In genomic region chr9:41074356-41074942, GRCh38 we compare ENCODE assay signal across 10 cellular contexts. TPM values are rescaled to one million over a fixed set of nuclear protein-coding genes. Genes with fewer than 3 reads are reported as not detected.
DNase-seq lines count a peak whose midpoint lies in the region; ATAC-seq lines count a peak whose summit lies in the region.
"Not testable (repeated sequence)": the region's sequence is repeated elsewhere in the genome, so short reads cannot be mapped to it uniquely, and the experiment has no call there.
"Had no signal": no experiment of that assay in that cellular context is flagged by ENCODE, and none has a peak within 500 bp of the region (broad histone marks: within the 10 kb centered on the region; RNA-seq: fewer than 3 reads in every experiment).

No MANE protein-coding gene starts in this region.

- 4 to 5% methylated on average over 63 of the region's 63 CpGs for WGBS in esophagus, 2 donors

- H3K4me3 ChIP-seq in ACC112 (ENCODE audit: low read depth, low read length) (peak overlapping the region; percentile 86), MG63 (peak overlapping the region; percentile 93), esophagus (ENCODE audit: low read depth in 1 of 2, low read length in 2 of 2) (peak overlapping the region; percentile 53 to 56)

- H3K4me1 Mint-ChIP-seq in activated T-helper 1 cell treated with anti-CD3 and anti-CD28 coated beads, Interleukin-12 subunit alpha, Interleukin-12 subunit beta, Interleukin-2, Interleukin-4 antibody, amounts not matched to agents 30 ng/mL and 10 ng/mL and 1 ng/mL, durations not matched to agents 14 hours and 24 hours and 36 hours (ENCODE audit: low read depth) = not testable (repeated sequence)

- peak overlapping the region; percentile 55 for H3K27ac ChIP-seq in ACC112 (ENCODE audit: low read depth, low read length)
- H3K27ac ChIP-seq in esophagus (ENCODE audit: low read depth in 2 of 2, low read length in 1 of 2) = not testable (repeated sequence)

- peaks cover 38% of the 10 kb centered on the region for H3K27me3 Mint-ChIP-seq in activated T-helper 1 cell treated with anti-CD3 and anti-CD28 coated beads, Interleukin-12 subunit alpha, Interleukin-12 subunit beta, Interleukin-2, Interleukin-4 antibody, amounts not matched to agents 30 ng/mL and 10 ng/mL and 1 ng/mL, durations not matched to agents 14 hours and 24 hours and 36 hours (ENCODE audit: insufficient read depth)

- H3K9me3 Mint-ChIP-seq in activated T-helper 1 cell treated with anti-CD3 and anti-CD28 coated beads, Interleukin-12 subunit alpha, Interleukin-12 subunit beta, Interleukin-2, Interleukin-4 antibody, amounts not matched to agents 30 ng/mL and 10 ng/mL and 1 ng/mL, durations not matched to agents 14 hours and 24 hours and 36 hours = not testable (repeated sequence)

- not testable (repeated sequence) for H3K27me3 ChIP-seq in ACC112 (ENCODE audit: insufficient read depth, low read length); MG63; esophagus (ENCODE audit: control insufficient read depth in 1 of 2, insufficient read depth in 2 of 2, low read length in 2 of 2)

- peak overlapping the region; percentile 57 for H2AFZ ChIP-seq in ACC112 (ENCODE audit: low read length, unreplicated experiment)

- H3K9me3 ChIP-seq in MG63; esophagus (ENCODE audit: control insufficient read depth in 2 of 2, insufficient read depth in 1 of 2, low read depth in 1 of 2, low read length in 1 of 2): not testable (repeated sequence)

- intact Hi-C loops in activated T-helper 1 cell treated with anti-CD3 and anti-CD28 coated beads, Interleukin-12 subunit alpha, Interleukin-12 subunit beta, Interleukin-2, Interleukin-4 antibody, amounts not matched to agents 30 ng/mL and 10 ng/mL and 1 ng/mL, durations not matched to agents 14 hours and 24 hours and 36 hours (cut with micrococcal nuclease); sciatic nerve (cut with DNase I): not testable (repeated sequence)

- not testable (repeated sequence) for H3K36me3 Mint-ChIP-seq in activated T-helper 1 cell treated with anti-CD3 and anti-CD28 coated beads, Interleukin-12 subunit alpha, Interleukin-12 subunit beta, Interleukin-2, Interleukin-4 antibody, amounts not matched to agents 30 ng/mL and 10 ng/mL and 1 ng/mL, durations not matched to agents 14 hours and 24 hours and 36 hours (ENCODE audit: low read depth)

- peak overlapping the region; percentile 70 for H3K4me3 Mint-ChIP-seq in activated T-helper 1 cell treated with anti-CD3 and anti-CD28 coated beads, Interleukin-12 subunit alpha, Interleukin-12 subunit beta, Interleukin-2, Interleukin-4 antibody, amounts not matched to agents 30 ng/mL and 10 ng/mL and 1 ng/mL, durations not matched to agents 14 hours and 24 hours and 36 hours

- DNase-seq in MG63 (peak; percentile 77), left lobe of liver (ENCODE audit: low spot score) (peak; percentile 44), sciatic nerve (ENCODE audit: low spot score) (peak; percentile 70)
- DNase-seq in activated T-helper 1 cell treated with anti-CD3 and anti-CD28 coated beads, Interleukin-12 subunit alpha, Interleukin-12 subunit beta, Interleukin-2, Interleukin-4 antibody, amounts not matched to agents 30 ng/mL and 10 ng/mL and 1 ng/mL, durations not matched to agents 14 hours and 24 hours and 36 hours (ENCODE audit: low spot score) = not testable (repeated sequence)

- not testable (repeated sequence) for H3K36me3 ChIP-seq in ACC112 (ENCODE audit: insufficient read depth, low read length); MG63; esophagus (ENCODE audit: control insufficient read depth in 2 of 2, insufficient read depth in 2 of 2, low read length in 1 of 2)

- H3K4me1 ChIP-seq in ACC112 (ENCODE audit: control insufficient read depth, insufficient read depth, low read length, unreplicated experiment); esophagus (ENCODE audit: control insufficient read depth in 2 of 2, insufficient read depth in 2 of 2, low read length in 1 of 2): not testable (repeated sequence)

- not testable (repeated sequence) for H3K79me2 ChIP-seq in ACC112 (ENCODE audit: control insufficient read depth, insufficient read depth, low read length, unreplicated experiment)

- not testable (repeated sequence) for H3K27ac Mint-ChIP-seq in activated T-helper 1 cell treated with anti-CD3 and anti-CD28 coated beads, Interleukin-12 subunit alpha, Interleukin-12 subunit beta, Interleukin-2, Interleukin-4 antibody, amounts not matched to agents 30 ng/mL and 10 ng/mL and 1 ng/mL, durations not matched to agents 14 hours and 24 hours and 36 hours

- ATAC-seq in GM18868 (IDR thresholded peaks at IDR 0.05; ENCODE audit: unreplicated experiment) = peak; percentile 70
- peak; percentile 68 for ATAC-seq in HG02678 (IDR thresholded peaks at IDR 0.05; ENCODE audit: unreplicated experiment)
- ATAC-seq in left lobe of liver = peak; percentile 74
- peak; percentile 77 for ATAC-seq in sciatic nerve

RNA-seq across cellular contexts. Expression of gene FOXD4L6, which starts 54.0 kb away (rescaled TPM):
- total RNA-seq in MG63 (2014; rRNA removed; shearing (Covaris generic); ENCODE audit: low replicate concordance) = not detected in 2 replicates
- 0.16 TPM in 1 of 2 replicates, not detected in the other for total RNA-seq in activated T-helper 1 cell treated with anti-CD3 and anti-CD28 coated beads, Interleukin-12 subunit alpha, Interleukin-12 subunit beta, Interleukin-2, Interleukin-4 antibody, amounts not matched to agents 30 ng/mL and 10 ng/mL and 1 ng/mL, durations not matched to agents 14 hours and 24 hours and 36 hours
- polyA plus RNA-seq in esophagus = under 1 TPM; 0.04 TPM
- not detected for total RNA-seq in left lobe of liver
- not detected for total RNA-seq in sciatic nerve
- total RNA-seq: A172 had no signal
- polyA plus RNA-seq: adipose tissue had no signal
